In genomic region chr12:123905319-123905925, GRCh38 we compare ENCODE assay signal across 8 cellular contexts.
A peak's percentile ranks its signal among the peaks of the same experiment; 100 is the strongest.
DNase-seq lines count a peak whose midpoint lies in the region; ATAC-seq, FAIRE-seq and TF ChIP-seq lines count a peak whose summit lies in the region.

No MANE protein-coding gene starts in this region.

- H2BK15ac ChIP-seq in H1 (ENCODE audit: low read length): no peak overlapping the region

- H3K56ac ChIP-seq in H1 (replicated peaks; ENCODE audit: insufficient read length, low read depth, low read length): no peak overlapping the region

- DNase-seq in AG09319 (ENCODE audit: extremely low read depth, low read depth) (peak; percentile 54), H54 (ENCODE audit: insufficient read length, low spot score) (peak; percentile 40), NOMO-1 (lab: John Stamatoyannopoulos, UW; ENCODE audit: unreplicated experiment in 2 of 2) (peak; percentile 25 to 45), H1 (ENCODE audit: low read depth in 1 of 2, low spot score in 2 of 2) (peak in 1 of 2 experiments; percentile 68), mucosa of descending colon (peak in 1 of 3 donors; percentile 69)
- peak; percentile 36 to 44 for DNase-seq in activated CD8-positive, alpha-beta memory T cell treated with anti-CD3 and anti-CD28 coated beads for 4 hours (ENCODE audit: low read depth in 2 of 2)
- peak; percentile 36 to 45 for DNase-seq in stimulated activated CD8-positive, alpha-beta memory T cell treated with anti-CD3 and anti-CD28 coated beads, Interleukin-7, amount 100 ng/mL, for 1 hour (ENCODE audit: low read depth in 2 of 2)

- FAIRE-seq in H54 (lab: Jason Lieb, UNC) (no peak), H1 (lab: Jason Lieb, UNC) (peak; percentile 87)

- H4K8ac ChIP-seq in H1 (ENCODE audit: extremely low read depth, insufficient read depth, low read length): no peak overlapping the region

- H3K14ac ChIP-seq in H1 (ENCODE audit: insufficient read length): no peak overlapping the region

- no peak overlapping the region for H3K9ac ChIP-seq in H1 (replicated peaks in 1 of 4; ENCODE audit: extremely low read depth in 1 of 4, low read depth in 3 of 4, low read length in 3 of 4)

- CTCF ChIA-PET in H1 (lab: Charles Lee; ENCODE audit: partially characterized antibody): interaction anchor here (0.6 to 4.1 kb wide), 36 partner anchors 9 to 865 kb away, joined by 3 to 35 read pairs (median 4); no protein-coding TSS in a partner anchor

- H3K4me1 ChIP-seq in H1 (replicated peaks in 1 of 4; ENCODE audit: control insufficient read depth in 3 of 4, insufficient read depth in 4 of 4, low read length in 3 of 4) (peaks cover 0 to 7% (median 4%) of the 10 kb centered on the region in 4 experiments; a peak in 3 of 7 replicates), mucosa of descending colon (ENCODE audit: low read depth) (no peaks in the 10 kb centered on the region)

- H3K4me2 ChIP-seq in H1 (ENCODE audit: insufficient read depth in 1 of 2, low read depth in 2 of 2, low read length in 2 of 2): no peak overlapping the region

- peak; percentile 40 to 46; a peak in 3 of 4 replicates for TF ChIP-seq RAD21 in H1 (IDR thresholded peaks at IDR 0.05 in 1 of 2, conservative IDR thresholded peaks at IDR 0.05 in 1 of 2; ENCODE audit: low read depth in 2 of 2, low read length in 2 of 2)

- intact Hi-C loops in mucosa of descending colon (cut with DNase I, micrococcal nuclease): loop anchor here in 1 of 2 donors (10.0 kb wide), 1 partner anchor 79 kb away; no protein-coding TSS in a partner anchor

- TF ChIP-seq POLR2A in H54 (IDR thresholded peaks at IDR 0.05; ENCODE audit: low read depth, low read length): no peak
- TF ChIP-seq POLR2A in H1 (IDR thresholded peaks at IDR 0.05; ENCODE audit: control extremely low read depth in 1 of 2, low read depth in 2 of 2, low read length in 2 of 2): no peak

- H3K23ac ChIP-seq in H1 (ENCODE audit: insufficient read length): no peak overlapping the region

- H3K79me2 ChIP-seq in H1 (ENCODE audit: control insufficient read depth in 1 of 2, insufficient read depth in 2 of 2, low read length in 2 of 2): no peaks in the 10 kb centered on the region

- WGBS in H1 (ENCODE audit: extremely low coverage in 1 of 2, insufficient coverage in 1 of 2, insufficient read length in 1 of 2, insufficient replicate concordance in 2 of 2, low coverage in 1 of 2, low lambda C conversion rate in 2 of 2, missing lambda C conversion rate in 1 of 2), 2 experiments: 33% methylated on average over 9 of the region's 9 CpGs; no CpG with 5 or more reads in 1 of the 2 experiments

- no peak overlapping the region for H3K18ac ChIP-seq in H1 (ENCODE audit: extremely low read depth, low read length)

- H2AFZ ChIP-seq in H1 (ENCODE audit: low read length): no peak overlapping the region

- no peak overlapping the region for H2AK5ac ChIP-seq in H1 (ENCODE audit: low read depth, low read length)

- H3K9me3 ChIP-seq in H1 (ENCODE audit: insufficient read depth in 2 of 2, low read depth in 1 of 2, low read length in 1 of 2) (no peaks in the 10 kb centered on the region), mucosa of descending colon (no peaks in the 10 kb centered on the region)

- H3K23me2 ChIP-seq in H1 (ENCODE audit: low read depth, low read length): no peaks in the 10 kb centered on the region; the same call in 1 of the 2 replicates

- no peaks in the 10 kb centered on the region for H3K79me1 ChIP-seq in H1 (ENCODE audit: low read depth, low read length)

- no peak overlapping the region for H2BK5ac ChIP-seq in H1 (ENCODE audit: low read depth, low read length)

- H4K5ac ChIP-seq in H1 (ENCODE audit: insufficient read length, low read depth, low read length): no peak overlapping the region

- no peak overlapping the region for H3K4me3 ChIP-seq in H1 (ENCODE audit: extremely low read depth in 1 of 4, insufficient read depth in 2 of 4, low read depth in 3 of 4, low read length in 4 of 4)
- H3K4me3 ChIP-seq in mucosa of descending colon: no peak overlapping the region

- no peak overlapping the region for H2BK120ac ChIP-seq in H1 (replicated peaks; ENCODE audit: low read depth, low read length)

- ATAC-seq in mucosa of descending colon (peak; percentile 77), HG03565 (IDR thresholded peaks at IDR 0.05; ENCODE audit: unreplicated experiment) (no peak)

- TF ChIP-seq EP300 in H1 (IDR thresholded peaks at IDR 0.05; ENCODE audit: borderline replicate concordance in 1 of 2, low read depth in 2 of 2, low read length in 2 of 2): no peak

- peaks cover 0 to 2% of the 10 kb centered on the region in 2 experiments for H4K20me1 ChIP-seq in H1 (replicated peaks in 1 of 2; ENCODE audit: control insufficient read depth in 1 of 2, insufficient read depth in 2 of 2, low read length in 2 of 2)

- no peak overlapping the region for H3K27ac ChIP-seq in H1 (ENCODE audit: low read depth, low read length)

- H2BK12ac ChIP-seq in H1 (ENCODE audit: low read depth, low read length): no peak overlapping the region

- TF ChIP-seq CTCF in AG09319 (IDR thresholded peaks at IDR 0.05; ENCODE audit: low read depth, low read length) (peak; percentile 73), H1 (IDR thresholded peaks at IDR 0.05; ENCODE audit: control extremely low read depth in 1 of 3, insufficient read depth in 1 of 3, low read depth in 1 of 3, low read length in 3 of 3) (peak; percentile 1 to 76 (median 59)), mucosa of descending colon (IDR thresholded peaks at IDR 0.05) (peak; percentile 55)

- H3K36me3 ChIP-seq in H1 (ENCODE audit: control insufficient read depth in 2 of 4, insufficient read depth in 4 of 4, low read length in 3 of 4): no peaks in the 10 kb centered on the region
- no peaks in the 10 kb centered on the region for H3K36me3 ChIP-seq in mucosa of descending colon (ENCODE audit: low read depth)

- H4K91ac ChIP-seq in H1 (replicated peaks; ENCODE audit: insufficient read length, low read length): no peak overlapping the region

- POLR2A ChIA-PET in H1 (lab: Charles Lee; ENCODE audit: partially characterized antibody): no interaction called here

- no peak overlapping the region for H3K4ac ChIP-seq in H1 (replicated peaks; ENCODE audit: insufficient read length, low read depth, low read length)

- H3K27me3 ChIP-seq in H1 (replicated peaks in 1 of 4; ENCODE audit: control insufficient read depth in 3 of 4, extremely low read depth in 1 of 4, insufficient read depth in 3 of 4, low read length in 3 of 4): no peaks in the 10 kb centered on the region

- no peak overlapping the region for H2BK20ac ChIP-seq in H1 (ENCODE audit: low read length)

TF ChIP-seq in H1, 55 proteins besides CTCF, POLR2A, EP300 and RAD21:
- TF ChIP-seq USF2 (IDR thresholded peaks at IDR 0.05; ENCODE audit: low read length) (no peak), CEBPB (IDR thresholded peaks at IDR 0.05; ENCODE audit: low read depth, low read length) (peak; percentile 89), TEAD4 (IDR thresholded peaks at IDR 0.05; ENCODE audit: low read depth, low read length) (0 out of 2 replicates have a peak, but pooled peaks have one; percentile 38)
